In genomic region chrX:120560842-120561633, GRCh38 we compare ENCODE assay signal across 8 cellular contexts. TPM values are rescaled to one million over a fixed set of nuclear protein-coding genes. Genes with fewer than 3 reads are reported as not detected.
DNase-seq lines count a peak whose midpoint lies in the region; ATAC-seq, FAIRE-seq and TF ChIP-seq lines count a peak whose summit lies in the region.

CUL4B (minus strand) TSS chrX:120560962; CDS start chrX:120560638, 324 bp downstream.

- peak; percentile 33 for FAIRE-seq in RCC 7860 (lab: Jason Lieb, UNC)

- H3K27ac ChIP-seq in KOPT-K1 (ENCODE audit: low read depth, low read length, poor library complexity, severe bottlenecking), result peak within 1 kb of the TSS; percentile 96
- H3K27ac ChIP-seq in esophagus muscularis mucosa (replicated peaks in 1 of 4), result peak within 1 kb of the TSS; percentile 95 to 97 (median 96)

- DNase-seq in DMS79 (lab: John Stamatoyannopoulos, UW), result peak; percentile 83
- DNase-seq in RCC 7860 (ENCODE audit: low spot score), result peak; percentile 72
- DNase-seq in activated T-cell treated with anti-CD3 and anti-CD28 coated beads, Interleukin-2, amount 50 U/mL, for 72 hours, result peak; percentile 90 to 91
- peak; percentile 97 for DNase-seq in esophagus muscularis mucosa (ENCODE audit: extremely low spot score)
- peak; percentile 94 for DNase-seq in myocyte (ENCODE audit: low read depth)
- peak; percentile 84 to 89 for DNase-seq in stimulated activated CD8-positive, alpha-beta memory T cell treated with anti-CD3 and anti-CD28 coated beads, Interleukin-7, amount 100 ng/mL, for 4 hours (ENCODE audit: low read depth in 2 of 2)

- no peak for TF ChIP-seq EP300 in esophagus muscularis mucosa (IDR thresholded peaks at IDR 0.05)

- intact Hi-C loops in esophagus muscularis mucosa (cut with DNase I), result loop anchor here (2.0 kb wide), 1 partner anchor 42 kb away; no protein-coding TSS in a partner anchor

- WGBS in esophagus muscularis mucosa, result 32% methylated on average over 36 of the region's 54 CpGs

- H3K27ac Mint-ChIP-seq in activated T-cell treated with anti-CD3 and anti-CD28 coated beads, Interleukin-2, amount 50 U/mL, for 72 hours, result peak within 1 kb of the TSS; percentile 98

- H3K4me3 ChIP-seq in esophagus muscularis mucosa, result peak within 1 kb of the TSS; percentile 61 to 77 (median 70)

- peaks cover 11% of the 10 kb centered on the region for H3K4me1 Mint-ChIP-seq in activated T-cell treated with anti-CD3 and anti-CD28 coated beads, Interleukin-2, amount 50 U/mL, for 72 hours (ENCODE audit: low read depth)

- H3K27me3 ChIP-seq in esophagus muscularis mucosa, result no peaks in the 10 kb centered on the region

- H3K36me3 Mint-ChIP-seq in activated T-cell treated with anti-CD3 and anti-CD28 coated beads, Interleukin-2, amount 50 U/mL, for 72 hours (ENCODE audit: insufficient read depth in 2 of 2), result peaks cover 2 to 3% of the 10 kb centered on the region in 2 donors

- H3K36me3 ChIP-seq in KOPT-K1 (ENCODE audit: insufficient read depth, low read length) (peaks cover 17% of the 10 kb centered on the region), esophagus muscularis mucosa (peaks cover 0 to 6% (median 1%) of the 10 kb centered on the region in 4 donors)

- peaks cover 6 to 28% (median 23%) of the 10 kb centered on the region in 4 donors for H3K4me1 ChIP-seq in esophagus muscularis mucosa

- H3K9me3 ChIP-seq in KOPT-K1 (ENCODE audit: insufficient read depth, low read length, poor library complexity, severe bottlenecking) (no peaks in the 10 kb centered on the region), esophagus muscularis mucosa (no peaks in the 10 kb centered on the region)

- ATAC-seq in GM21786 (IDR thresholded peaks at IDR 0.05; ENCODE audit: unreplicated experiment), result peak; percentile 77
- peak; percentile 90 to 91 for ATAC-seq in activated T-cell treated with anti-CD3 and anti-CD28 coated beads, Interleukin-2, amount 50 U/mL, for 72 hours (replicated peaks in 1 of 2)

- TF ChIP-seq CTCF in esophagus muscularis mucosa (IDR thresholded peaks at IDR 0.05), result no peak

- no peak for TF ChIP-seq POLR2A in esophagus muscularis mucosa (IDR thresholded peaks at IDR 0.05; ENCODE audit: low read depth)

- H3K9me3 Mint-ChIP-seq in activated T-cell treated with anti-CD3 and anti-CD28 coated beads, Interleukin-2, amount 50 U/mL, for 72 hours, result no peaks in the 10 kb centered on the region

- H3K27me3 Mint-ChIP-seq in activated T-cell treated with anti-CD3 and anti-CD28 coated beads, Interleukin-2, amount 50 U/mL, for 72 hours (ENCODE audit: low read depth), result no peaks in the 10 kb centered on the region

- peak within 1 kb of the TSS; percentile 94 to 100 for H3K4me3 Mint-ChIP-seq in activated T-cell treated with anti-CD3 and anti-CD28 coated beads, Interleukin-2, amount 50 U/mL, for 72 hours

RNA-seq across cellular contexts. Expression of gene CUL4B, which starts in this region (rescaled TPM):
- 10 to 100 TPM; 51.4 to 54.3 TPM for total RNA-seq in activated T-cell treated with anti-CD3 and anti-CD28 coated beads, Interleukin-2, amount 50 U/mL, for 72 hours
- total RNA-seq in esophagus muscularis mucosa (10 to 100 TPM; 31.5 to 45.7 (median 39.6) TPM), myocyte (24.4 and 26.1 TPM in 2 replicates)
- 14.4 TPM for polyA plus RNA-seq in myocyte (2012)

Comparison
In these comparisons a context has a peak if more than half of its experiments do, and no peak if none do; other contexts are left out.
1. Peak in every context shown above with its lines: DNase-seq, ATAC-seq, H3K4me3 ChIP-seq and H3K27ac ChIP-seq.